Comparison of ENCODE assay signal across 8 cellular contexts in the genomic region with DNA sequence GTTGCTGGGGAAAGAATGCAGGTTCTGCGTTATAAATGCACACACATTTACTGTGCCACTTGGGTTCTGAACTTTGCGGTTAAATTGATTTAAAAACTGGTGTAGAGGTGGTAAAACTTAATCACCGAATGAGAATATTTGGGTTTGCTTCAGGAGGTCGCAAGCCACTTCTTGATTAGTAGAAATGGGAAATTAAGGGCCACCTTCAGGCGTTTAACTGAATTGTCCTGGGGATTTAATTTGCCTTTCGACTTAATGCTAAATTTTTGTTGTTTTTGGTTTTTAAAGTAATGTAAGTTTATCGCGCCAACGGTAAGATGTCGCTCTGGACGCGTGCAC. TPM values are rescaled to one million over a fixed set of nuclear protein-coding genes. Genes with fewer than 3 reads are reported as not detected.
DNase-seq lines count a peak whose midpoint lies in the region; ATAC-seq, FAIRE-seq and TF ChIP-seq lines count a peak whose summit lies in the region.

No MANE protein-coding gene starts in this region.

- H3K27ac ChIP-seq in HepG2 (ENCODE audit: extremely low read length, insufficient read depth, low read length) (peak overlapping the region; percentile 96), thyroid gland (no peak overlapping the region)

- no peak for TF ChIP-seq RAD21 in HepG2 (CRISPR knock-in tag; IDR thresholded peaks at IDR 0.05)

- ATAC-seq in activated T-cell treated with anti-CD3 and anti-CD28 coated beads, Interleukin-2, amount 50 U/mL, for 4 hours = no peak
- no peak for ATAC-seq in activated naive CD8-positive, alpha-beta T cell treated with anti-CD3 and anti-CD28 coated beads, Interleukin-2, amount 50 U/mL, for 24 hours
- no peak for ATAC-seq in HepG2

- peaks cover 36% of the 10 kb centered on the region for H3K4me1 Mint-ChIP-seq in activated T-cell treated with anti-CD3 and anti-CD28 coated beads, Interleukin-2, amount 50 U/mL, for 4 hours (ENCODE audit: low read depth)
- peaks cover 39% of the 10 kb centered on the region for H3K4me1 Mint-ChIP-seq in activated naive CD8-positive, alpha-beta T cell treated with anti-CD3 and anti-CD28 coated beads, Interleukin-2, amount 50 U/mL, for 24 hours

- TF ChIP-seq EP300 in HepG2 (IDR thresholded peaks at IDR 0.05; ENCODE audit: low read depth in 2 of 2, low read length in 2 of 2) (no peak), HepG2 (CRISPR knock-in tag; IDR thresholded peaks at IDR 0.05; ENCODE audit: borderline replicate concordance) (no peak)

- in situ Hi-C loops in HepG2 (cut with HindIII; ENCODE audit: extremely low pct_ligation_motif_present, low pct_unique_long_range_greater_than_20kb) = loop anchor here (10.0 kb wide), 1 partner anchor 146 kb away; the partner anchor contains the start of gene PIK3C2A

- POLR2A ChIA-PET in HepG2 (lab: Yijun Ruan, JAX) = no interaction called here

- intact Hi-C loops in HepG2 (cut with micrococcal nuclease; ENCODE audit: unreplicated experiment) = no loop called here
- intact Hi-C loops in thyroid gland (cut with DNase I) = no loop called here

- no peaks in the 10 kb centered on the region for H3K36me3 Mint-ChIP-seq in activated T-cell treated with anti-CD3 and anti-CD28 coated beads, Interleukin-2, amount 50 U/mL, for 4 hours (ENCODE audit: insufficient read depth)
- peaks cover 5% of the 10 kb centered on the region for H3K36me3 Mint-ChIP-seq in activated naive CD8-positive, alpha-beta T cell treated with anti-CD3 and anti-CD28 coated beads, Interleukin-2, amount 50 U/mL, for 24 hours (ENCODE audit: low read depth)

- peaks cover 4% of the 10 kb centered on the region for H3K27me3 Mint-ChIP-seq in activated T-cell treated with anti-CD3 and anti-CD28 coated beads, Interleukin-2, amount 50 U/mL, for 4 hours (ENCODE audit: low read depth)
- H3K27me3 Mint-ChIP-seq in activated naive CD8-positive, alpha-beta T cell treated with anti-CD3 and anti-CD28 coated beads, Interleukin-2, amount 50 U/mL, for 24 hours = no peaks in the 10 kb centered on the region

- peaks cover 0 to 4% of the 10 kb centered on the region in 2 experiments; a peak in 2 of 5 replicates for H3K27me3 ChIP-seq in HepG2 (ENCODE audit: control insufficient read depth in 1 of 2, insufficient read depth in 2 of 2, low read length in 2 of 2)
- H3K27me3 ChIP-seq in thyroid gland = no peaks in the 10 kb centered on the region
- no peaks in the 10 kb centered on the region for H3K27me3 ChIP-seq in MG63

- TF ChIP-seq CTCF in HepG2 (CRISPR knock-in tag; IDR thresholded peaks at IDR 0.05) (no peak), thyroid gland (IDR thresholded peaks at IDR 0.05) (peak in 4 of 6 experiments; percentile 3 to 19 (median 10))

- H3K27ac Mint-ChIP-seq in activated naive CD8-positive, alpha-beta T cell treated with anti-CD3 and anti-CD28 coated beads, Interleukin-2, amount 50 U/mL, for 24 hours = peak overlapping the region; percentile 94

- H3K79me2 ChIP-seq in HepG2 (ENCODE audit: insufficient read depth, low read length) = peaks cover 29% of the 10 kb centered on the region

- H3K4me1 ChIP-seq in HepG2 (ENCODE audit: insufficient read depth, low read length) (peaks cover 20% of the 10 kb centered on the region), thyroid gland (peaks cover 3 to 9% of the 10 kb centered on the region in 2 donors)

- CTCF ChIA-PET in HepG2 (lab: Yijun Ruan, JAX; ENCODE audit: low intra/inter-chr PET ratio, low total read pairs) = no interaction called here

- peak overlapping the region; percentile 99 for H3K4me2 ChIP-seq in HepG2 (ENCODE audit: low read depth, low read length)

- DNase-seq in activated T-cell treated with anti-CD3 and anti-CD28 coated beads, Interleukin-2, amount 50 U/mL, for 4 hours = no peak
- no peak for DNase-seq in activated T-cell treated with anti-CD3 and anti-CD28 coated beads, Interleukin-2, amount 50 U/mL, for 48 hours
- no peak for DNase-seq in activated naive CD8-positive, alpha-beta T cell treated with anti-CD3 and anti-CD28 coated beads, Interleukin-2, amount 50 U/mL, for 24 hours
- DNase-seq in HepG2 (ENCODE audit: low spot score) (no peak), thyroid gland (no peak), MG63 (no peak), NCI-H2196 treated with DMSO at 0.1 percent for 48 hours (lab: John Stamatoyannopoulos, UW; ENCODE audit: unreplicated experiment) (no peak), NCI-H187 (lab: John Stamatoyannopoulos, UW) (no peak)

- FAIRE-seq in HepG2 (lab: Jason Lieb, UNC) = no peak

- TF ChIP-seq POLR2A in HepG2 (IDR thresholded peaks at IDR 0.05; ENCODE audit: insufficient read depth in 1 of 2, low read depth in 2 of 2, low read length in 2 of 2) (no peak), thyroid gland (IDR thresholded peaks at IDR 0.05) (no peak)

- H3K9ac ChIP-seq in HepG2 (ENCODE audit: insufficient read depth, low read depth, low read length) = peak overlapping the region; percentile 11; the same call in 1 of the 2 replicates

- H2AFZ ChIP-seq in HepG2 (ENCODE audit: low read length) = no peak overlapping the region

- WGBS in HepG2 (ENCODE audit: low lambda C conversion rate) = 8% methylated on average over 12 of the region's 12 CpGs
- 27 to 41% methylated on average over 12 of the region's 12 CpGs for WGBS in thyroid gland, 2 donors

- no peaks in the 10 kb centered on the region for H3K9me3 ChIP-seq in HepG2 (ENCODE audit: low read length)
- H3K9me3 ChIP-seq in thyroid gland = no peaks in the 10 kb centered on the region
- no peaks in the 10 kb centered on the region for H3K9me3 ChIP-seq in MG63

- H4K20me1 ChIP-seq in HepG2 (ENCODE audit: insufficient read depth, low read length) = no peaks in the 10 kb centered on the region; the same call in 1 of the 2 replicates

- peak overlapping the region; percentile 93 for H3K4me3 Mint-ChIP-seq in activated T-cell treated with anti-CD3 and anti-CD28 coated beads, Interleukin-2, amount 50 U/mL, for 4 hours
- peak overlapping the region; percentile 92 for H3K4me3 Mint-ChIP-seq in activated naive CD8-positive, alpha-beta T cell treated with anti-CD3 and anti-CD28 coated beads, Interleukin-2, amount 50 U/mL, for 24 hours

- BruUV-seq in HepG2 (replicated peaks; lab: Mats Ljungman, UMichigan) = TSS peak; percentile 34

- no peaks in the 10 kb centered on the region for H3K9me3 Mint-ChIP-seq in activated T-cell treated with anti-CD3 and anti-CD28 coated beads, Interleukin-2, amount 50 U/mL, for 4 hours
- H3K9me3 Mint-ChIP-seq in activated naive CD8-positive, alpha-beta T cell treated with anti-CD3 and anti-CD28 coated beads, Interleukin-2, amount 50 U/mL, for 24 hours = no peaks in the 10 kb centered on the region

- H3K4me3 ChIP-seq in HepG2 (replicated peaks in 1 of 3; ENCODE audit: insufficient read depth in 1 of 3, low read depth in 2 of 3, low read length in 3 of 3) = peak overlapping the region; percentile 73 to 84 (median 76)
- peak overlapping the region; percentile 7 to 52 (median 32) for H3K4me3 ChIP-seq in thyroid gland (replicated peaks in 1 of 3)
- H3K4me3 ChIP-seq in MG63 = no peak overlapping the region

- H3K36me3 ChIP-seq in HepG2 (replicated peaks in 1 of 2; ENCODE audit: control insufficient read depth in 1 of 2, insufficient read depth in 2 of 2, low read length in 2 of 2) = no peaks in the 10 kb centered on the region
- no peaks in the 10 kb centered on the region for H3K36me3 ChIP-seq in thyroid gland
- no peaks in the 10 kb centered on the region for H3K36me3 ChIP-seq in MG63

RNA-seq across cellular contexts. Expression of gene NCR3LG1, which starts 0.5 kb away (rescaled TPM):
- total RNA-seq in activated T-cell treated with anti-CD3 and anti-CD28 coated beads, Interleukin-2, amount 50 U/mL, for 4 hours = 1 to 10 TPM; 3.2 to 4.2 (median 3.4) TPM
- total RNA-seq in HepG2 (2016; rRNA removed; fragmentation: Illumina TruSeq; extraction: Trizol) (16.9 and 25.1 TPM in 2 replicates), thyroid gland (1 to 10 TPM; 2.8 to 7.8 (median 7.2) TPM)
- 1.7 and 1.8 TPM in 2 replicates for total RNA-seq in HepG2 (2016; cell fraction: cytosol; rRNA removed; fragmentation: Illumina TruSeq; extraction: Trizol; ENCODE audit: low read depth)
- total RNA-seq in HepG2 (2016; cell fraction: insoluble cytoplasmic fraction; rRNA removed; fragmentation: Illumina TruSeq; extraction: Trizol) = 17.1 and 23.6 TPM in 2 replicates
- total RNA-seq in HepG2 (2016; cell fraction: membrane; rRNA removed; fragmentation: Illumina TruSeq; extraction: Trizol) = 6.6 and 7.3 TPM in 2 replicates
- total RNA-seq in HepG2 (2016; cell fraction: nucleus; rRNA removed; fragmentation: Illumina TruSeq; extraction: Trizol) = 47.1 and 51.5 TPM in 2 replicates
- 16.1 and 16.7 TPM in 2 replicates for polyA plus RNA-seq in HepG2 (2011; rRNA removed)
- 6.1 and 8.8 TPM in 2 replicates for polyA plus RNA-seq in HepG2 (2011; cell fraction: cytosol; rRNA removed)
- polyA plus RNA-seq in HepG2 (2011; cell fraction: nucleus; rRNA removed) = 25.7 and 29.3 TPM in 2 replicates
- 13.9 and 15.6 TPM in 2 replicates for polyA plus RNA-seq in HepG2 (2012)
- 0.36 and 0.37 TPM in 2 replicates for polyA plus RNA-seq in HepG2 (2016; cell fraction: cytosol; fragmentation: Illumina TruSeq; extraction: Trizol; ENCODE audit: low read depth)
- 4.3 and 4.5 TPM in 2 replicates for polyA plus RNA-seq in HepG2 (2016; cell fraction: insoluble cytoplasmic fraction; fragmentation: Illumina TruSeq; extraction: Trizol; ENCODE audit: low read depth)
- polyA plus RNA-seq in HepG2 (2016; cell fraction: membrane; fragmentation: Illumina TruSeq; extraction: Trizol; ENCODE audit: low read depth) = 0.42 and 0.73 TPM in 2 replicates
- 41.4 and 45.9 TPM in 2 replicates for polyA plus RNA-seq in HepG2 (2016; cell fraction: nucleus; fragmentation: Illumina TruSeq; extraction: Trizol; ENCODE audit: insufficient read depth, low read depth)
- 26.3 and 35.1 TPM in 2 replicates for polyA minus RNA-seq in HepG2 (2011; rRNA and poly(A)+ RNA removed; ENCODE audit: low replicate concordance)
- 24.1 and 35.0 TPM in 2 replicates for polyA minus RNA-seq in HepG2 (2011; cell fraction: cytosol; rRNA and poly(A)+ RNA removed)
- polyA minus RNA-seq in HepG2 (2011; cell fraction: nucleus; rRNA and poly(A)+ RNA removed) = 50.6 and 66.1 TPM in 2 replicates
- total RNA-seq in MG63 (2014; rRNA removed; shearing (Covaris generic); ENCODE audit: low replicate concordance) = 0.17 and 0.20 TPM in 2 replicates

RNA-seq across cellular contexts. Expression of gene KCNJ11, which starts 37.3 kb away (rescaled TPM):
- under 1 TPM; 0.60 to 0.95 (median 0.68) TPM for total RNA-seq in activated T-cell treated with anti-CD3 and anti-CD28 coated beads, Interleukin-2, amount 50 U/mL, for 4 hours
- 0.81 and 1.6 TPM in 2 replicates for total RNA-seq in HepG2 (2016; rRNA removed; fragmentation: Illumina TruSeq; extraction: Trizol)
- total RNA-seq in HepG2 (2016; cell fraction: cytosol; rRNA removed; fragmentation: Illumina TruSeq; extraction: Trizol; ENCODE audit: low read depth) = 0.40 and 0.53 TPM in 2 replicates
- total RNA-seq in HepG2 (2016; cell fraction: insoluble cytoplasmic fraction; rRNA removed; fragmentation: Illumina TruSeq; extraction: Trizol) = 0.82 and 1.2 TPM in 2 replicates
- 0.83 and 1.3 TPM in 2 replicates for total RNA-seq in HepG2 (2016; cell fraction: membrane; rRNA removed; fragmentation: Illumina TruSeq; extraction: Trizol)
- total RNA-seq in HepG2 (2016; cell fraction: nucleus; rRNA removed; fragmentation: Illumina TruSeq; extraction: Trizol) = 0.50 and 0.65 TPM in 2 replicates
- 0.38 and 0.52 TPM in 2 replicates for polyA plus RNA-seq in HepG2 (2011; rRNA removed)
- polyA plus RNA-seq in HepG2 (2011; cell fraction: cytosol; rRNA removed) = 0.43 and 0.56 TPM in 2 replicates
- polyA plus RNA-seq in HepG2 (2011; cell fraction: nucleus; rRNA removed) = 0.82 and 0.85 TPM in 2 replicates
- 0.79 and 0.97 TPM in 2 replicates for polyA plus RNA-seq in HepG2 (2012)
- polyA plus RNA-seq in HepG2 (2016; cell fraction: cytosol; fragmentation: Illumina TruSeq; extraction: Trizol; ENCODE audit: low read depth) = 0.18 and 0.51 TPM in 2 replicates
- 0.80 and 0.87 TPM in 2 replicates for polyA plus RNA-seq in HepG2 (2016; cell fraction: insoluble cytoplasmic fraction; fragmentation: Illumina TruSeq; extraction: Trizol; ENCODE audit: low read depth)
- polyA plus RNA-seq in HepG2 (2016; cell fraction: membrane; fragmentation: Illumina TruSeq; extraction: Trizol; ENCODE audit: low read depth) = 0.63 and 0.69 TPM in 2 replicates
- polyA plus RNA-seq in HepG2 (2016; cell fraction: nucleus; fragmentation: Illumina TruSeq; extraction: Trizol; ENCODE audit: insufficient read depth, low read depth) = 1.6 and 1.8 TPM in 2 replicates
- polyA minus RNA-seq in HepG2 (2011; rRNA and poly(A)+ RNA removed; ENCODE audit: low replicate concordance) = 1.8 and 4.9 TPM in 2 replicates
- polyA minus RNA-seq in HepG2 (2011; cell fraction: cytosol; rRNA and poly(A)+ RNA removed) = 0.49 and 1.8 TPM in 2 replicates
- 0.26 and 0.75 TPM in 2 replicates for polyA minus RNA-seq in HepG2 (2011; cell fraction: nucleus; rRNA and poly(A)+ RNA removed)
- 10 to 100 TPM in 3 of 4 donors, 1 to 10 TPM in 1; 7.3 to 18.9 (median 15.9) TPM for total RNA-seq in thyroid gland
- total RNA-seq in MG63 (2014; rRNA removed; shearing (Covaris generic); ENCODE audit: low replicate concordance) = not detected in 2 replicates
